ENCODE assay signal across 20 cellular contexts in genomic region chr2:74219846-74220486, GRCh38.
"Had no signal": no experiment of that assay in that cellular context is flagged by ENCODE, and none has a peak within 500 bp of the region (broad histone marks: within the 10 kb centered on the region; RNA-seq: fewer than 3 reads in every experiment).

No MANE protein-coding gene starts in this region.

- H3K4me3 Mint-ChIP-seq: nephron had no signal

- FAIRE-seq: astrocyte, endometrium, kidney had no signal

- DNase-seq: activated CD4-positive, alpha-beta T cell treated with anti-CD3 and anti-CD28 coated beads, Interleukin-2, amount 50 U/mL, for 1 hour; activated gamma-delta T cell treated with Interleukin-2 at 50 U/mL for 16 hours; adrenal gland; gastrocnemius medialis; head of caudate nucleus; kidney; left ventricle myocardium inferior; mammary epithelial cell; midbrain; spleen; stimulated activated CD8-positive, alpha-beta memory T cell treated with anti-CD3 and anti-CD28 coated beads, Interleukin-4, amount 100 ng/mL, for 48 hours; stimulated activated naive CD4-positive, alpha-beta T cell treated with Interleukin-2 at 50 U/mL for 16 hours; T-helper 1 cell; T1000; thyroid gland had no signal

- H3K4me1 Mint-ChIP-seq: nephron had no signal

- H3K36me3 ChIP-seq: adrenal gland, breast epithelium, thyroid gland had no signal

- ATAC-seq: gastrocnemius medialis had no signal

- H3K27ac ChIP-seq: adrenal gland, breast epithelium, coronary artery, gastrocnemius medialis, left ventricle myocardium inferior, spleen, thyroid gland had no signal

- H3K4me3 ChIP-seq: adrenal gland, breast epithelium, coronary artery, gastrocnemius medialis, left ventricle myocardium inferior, spleen, thyroid gland had no signal

- H3K4me1 ChIP-seq: adrenal gland, breast epithelium, gastrocnemius medialis, left ventricle myocardium inferior, spleen, thyroid gland had no signal

- H3K9me3 Mint-ChIP-seq: nephron had no signal

- H3K27me3 ChIP-seq: adrenal gland, breast epithelium, gastrocnemius medialis, spleen, thyroid gland had no signal

- H3K9me3 ChIP-seq: adrenal gland, breast epithelium, gastrocnemius medialis, left ventricle myocardium inferior, spleen, thyroid gland had no signal

- H3K27ac Mint-ChIP-seq: nephron had no signal
